In the genomic region with DNA sequence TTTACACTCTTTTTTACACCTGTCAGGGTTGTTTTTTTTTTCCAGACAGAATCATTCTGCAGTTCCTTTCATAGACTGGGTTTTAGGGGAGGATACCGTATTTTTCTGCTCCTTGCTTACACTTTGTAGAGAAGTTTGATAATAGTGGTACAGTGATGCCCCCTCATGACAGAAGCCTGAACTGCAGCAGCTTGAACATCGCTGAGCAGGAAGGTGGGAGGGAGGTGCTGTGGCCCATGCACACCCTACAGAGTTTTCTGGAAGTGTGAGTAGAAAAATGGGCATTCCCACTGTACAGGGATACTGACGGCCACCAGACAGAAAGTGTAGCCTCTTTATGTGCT, we compare ENCODE assay signal across 8 cellular contexts. TPM values are rescaled to one million over a fixed set of nuclear protein-coding genes. Genes with fewer than 3 reads are reported as not detected.
DNase-seq lines count a peak whose midpoint lies in the region; ATAC-seq and TF ChIP-seq lines count a peak whose summit lies in the region.

No MANE protein-coding gene starts in this region.

- ATAC-seq in GM18511 (IDR thresholded peaks at IDR 0.05; ENCODE audit: unreplicated experiment), result peak; percentile 95
- peak; percentile 94 for ATAC-seq in HG03095 (IDR thresholded peaks at IDR 0.05; ENCODE audit: unreplicated experiment)
- ATAC-seq in lung (ENCODE audit: insufficient read depth, low FRiP score), result peak; percentile 93

- H3K9me3 ChIP-seq in AG04450 (ENCODE audit: control insufficient read depth, insufficient read depth, low read length), result no peaks in the 10 kb centered on the region
- no peaks in the 10 kb centered on the region for H3K9me3 ChIP-seq in lung (ENCODE audit: control insufficient read depth in 2 of 2, insufficient read depth in 1 of 2, low read length in 1 of 2)

- DNase-seq in AG04450 (ENCODE audit: low read depth, low spot score) (peak; percentile 52), NCI-H226 (peak; percentile 31), dedifferentiated amniotic fluid mesenchymal stem cell (ENCODE audit: extremely low spot score) (peak; percentile 76), lung (ENCODE audit: low spot score) (peak; percentile 58)
- DNase-seq in activated CD4-positive, alpha-beta T cell treated with anti-CD3 and anti-CD28 coated beads for 4 hours, result peak; percentile 59 to 70
- DNase-seq in stimulated activated CD8-positive, alpha-beta memory T cell treated with anti-CD3 and anti-CD28 coated beads, Interleukin-12 subunit alpha, Interleukin-12 subunit beta, amount 100 ng/mL, for 24 hours (ENCODE audit: extremely low read depth), result peak; percentile 9

- H3K27me3 ChIP-seq in AG04450 (ENCODE audit: control insufficient read depth, insufficient read depth, low read length), result no peaks in the 10 kb centered on the region
- H3K27me3 ChIP-seq in lung (ENCODE audit: control insufficient read depth, insufficient read depth), result no peaks in the 10 kb centered on the region

- no peak overlapping the region for H3K27ac ChIP-seq in AG04450 (ENCODE audit: low read depth, low read length)
- H3K27ac ChIP-seq in lung (ENCODE audit: low read depth in 1 of 2, low read length in 1 of 2), result no peak overlapping the region

- 0 to 9% methylated on average over 3 of the region's 3 CpGs for WGBS in lung, 2 donors

- CTCF ChIA-PET in AG04450 (lab: Charles Lee), result interaction anchor here (0.6 to 5.0 kb wide), 18 partner anchors 9 to 260 kb away, joined by 3 to 78 read pairs (median 4); a partner anchor contains a TSS

- POLR2A ChIA-PET in AG04450 (lab: Yijun Ruan, JAX), result no interaction called here

- H3K36me3 ChIP-seq in lung (ENCODE audit: control insufficient read depth in 2 of 2, insufficient read depth in 2 of 2, low read length in 2 of 2), result no peaks in the 10 kb centered on the region

- peak; percentile 76 for TF ChIP-seq CTCF in AG04450 (IDR thresholded peaks at IDR 0.05; ENCODE audit: low read depth, low read length)
- peak; percentile 48 for TF ChIP-seq CTCF in lung (IDR thresholded peaks at IDR 0.05; ENCODE audit: control extremely low read depth, extremely low read depth)

- H3K4me1 ChIP-seq in lung (ENCODE audit: control insufficient read depth in 2 of 2, insufficient read depth in 2 of 2, low read length in 2 of 2), result no peaks in the 10 kb centered on the region

- H3K4me3 ChIP-seq in AG04450 (ENCODE audit: low read depth, low read length) (no peak overlapping the region), lung (no peak overlapping the region)

RNA-seq across cellular contexts. Expression of a gene that starts 54.5 kb away (rescaled TPM):
- 0.19 and 0.22 TPM in 2 replicates for polyA plus RNA-seq in AG04450 (2011; rRNA removed)
- polyA minus RNA-seq in AG04450 (2011; rRNA and poly(A)+ RNA removed), result 0.30 and 0.32 TPM in 2 replicates
- 1 to 10 TPM in 1 of 2 donors, under 1 TPM in 1; 0.37 to 1.1 TPM for total RNA-seq in lung
- polyA plus RNA-seq in lung, result under 1 TPM; 0.06 to 0.12 TPM

Comparison
In these comparisons a context has a peak if more than half of its experiments do, and no peak if none do; other contexts are left out.
1. DNase-seq: peak in every context shown above with its lines; median percentile 76 in dedifferentiated amniotic fluid mesenchymal stem cell; 64 in activated CD4-positive, alpha-beta T cell treated with anti-CD3 and anti-CD28 coated beads for 4 hours; 58 in lung; 52 in AG04450; 31 in NCI-H226; 9 in stimulated activated CD8-positive, alpha-beta memory T cell treated with anti-CD3 and anti-CD28 coated beads, Interleukin-12 subunit alpha, Interleukin-12 subunit beta, amount 100 ng/mL, for 24 hours.